In genomic region chrX:47156611-47157520, GRCh38 we compare ENCODE assay signal across 18 cellular contexts.
"Had no signal": no experiment of that assay in that cellular context is flagged by ENCODE, and none has a peak within 500 bp of the region (broad histone marks: within the 10 kb centered on the region; RNA-seq: fewer than 3 reads in every experiment).

No MANE protein-coding gene starts in this region.

- ATAC-seq: activated CD8-positive, alpha-beta T cell treated with anti-CD3 and anti-CD28 coated beads for 36 hours; activated T-helper 17 cell treated with anti-CD3 and anti-CD28 coated beads, Interleukin-2, amount 50 U/mL, for 72 hours; mucosa of descending colon; naive thymus-derived CD4-positive, alpha-beta T cell had no signal

- H3K4me1 Mint-ChIP-seq: activated CD4-positive, alpha-beta T cell treated with anti-CD3 and anti-CD28 coated beads, Interleukin-2, amount 10 ng/mL, durations not matched to agents 24 days and 14 days; activated T-helper 17 cell treated with anti-CD3 and anti-CD28 coated beads, Interleukin-2, amount 50 U/mL, for 72 hours had no signal

- H3K4me1 ChIP-seq: left ventricle myocardium inferior, parathyroid adenoma, vagina had no signal

- H3K27me3 Mint-ChIP-seq: activated B cell treated with CpG ODN at 0.5 μM for 24 hours; activated CD4-positive, alpha-beta T cell treated with anti-CD3 and anti-CD28 coated beads, Interleukin-2, amount 10 ng/mL, durations not matched to agents 24 days and 14 days; activated CD8-positive, alpha-beta T cell treated with anti-CD3 and anti-CD28 coated beads for 36 hours; activated naive CD8-positive, alpha-beta T cell treated with anti-CD3 and anti-CD28 coated beads, Interleukin-2, amount 10 ng/mL, durations not matched to agents 7 days and 5 days; activated T-helper 17 cell treated with anti-CD3 and anti-CD28 coated beads, Interleukin-2, amount 50 U/mL, for 72 hours; naive thymus-derived CD4-positive, alpha-beta T cell; stimulated activated naive CD8-positive, alpha-beta T cell treated with anti-CD3 and anti-CD28 coated beads, Interleukin-15, Interleukin-2, amounts not matched to agents 100 ng/mL and 50 ng/mL, for 24 hours had no signal

- H3K27me3 ChIP-seq: vagina had no signal

- H3K9me3 Mint-ChIP-seq: activated B cell treated with CpG ODN at 0.5 μM for 24 hours; activated CD4-positive, alpha-beta T cell treated with anti-CD3 and anti-CD28 coated beads, Interleukin-2, amount 10 ng/mL, durations not matched to agents 24 days and 14 days; activated CD8-positive, alpha-beta T cell treated with anti-CD3 and anti-CD28 coated beads for 36 hours; activated naive CD8-positive, alpha-beta T cell treated with anti-CD3 and anti-CD28 coated beads, Interleukin-2, amount 10 ng/mL, durations not matched to agents 7 days and 5 days; activated T-helper 17 cell treated with anti-CD3 and anti-CD28 coated beads, Interleukin-2, amount 50 U/mL, for 72 hours; stimulated activated naive CD8-positive, alpha-beta T cell treated with anti-CD3 and anti-CD28 coated beads, Interleukin-15, Interleukin-2, amounts not matched to agents 100 ng/mL and 50 ng/mL, for 24 hours had no signal

- H3K27ac ChIP-seq: coronary artery, left ventricle myocardium inferior, parathyroid adenoma, vagina had no signal

- H3K4me3 ChIP-seq: coronary artery, left ventricle myocardium inferior, mucosa of descending colon, vagina had no signal

- H3K36me3 ChIP-seq: vagina had no signal

- H3K27ac Mint-ChIP-seq: activated B cell treated with CpG ODN at 0.5 μM for 24 hours; activated CD4-positive, alpha-beta T cell treated with anti-CD3 and anti-CD28 coated beads, Interleukin-2, amount 10 ng/mL, durations not matched to agents 24 days and 14 days; activated CD8-positive, alpha-beta T cell treated with anti-CD3 and anti-CD28 coated beads for 36 hours; activated naive CD8-positive, alpha-beta T cell treated with anti-CD3 and anti-CD28 coated beads, Interleukin-2, amount 10 ng/mL, durations not matched to agents 7 days and 5 days; activated T-helper 17 cell treated with anti-CD3 and anti-CD28 coated beads, Interleukin-2, amount 50 U/mL, for 72 hours; naive thymus-derived CD4-positive, alpha-beta T cell; stimulated activated naive CD8-positive, alpha-beta T cell treated with anti-CD3 and anti-CD28 coated beads, Interleukin-15, Interleukin-2, amounts not matched to agents 100 ng/mL and 50 ng/mL, for 24 hours had no signal

- H3K9me3 ChIP-seq: left ventricle myocardium inferior, mucosa of descending colon, vagina had no signal

- H3K4me3 Mint-ChIP-seq: activated B cell treated with CpG ODN at 0.5 μM for 24 hours; activated CD4-positive, alpha-beta T cell treated with anti-CD3 and anti-CD28 coated beads, Interleukin-2, amount 10 ng/mL, durations not matched to agents 24 days and 14 days; activated CD8-positive, alpha-beta T cell treated with anti-CD3 and anti-CD28 coated beads for 36 hours; activated naive CD8-positive, alpha-beta T cell treated with anti-CD3 and anti-CD28 coated beads, Interleukin-2, amount 10 ng/mL, durations not matched to agents 7 days and 5 days; activated T-helper 17 cell treated with anti-CD3 and anti-CD28 coated beads, Interleukin-2, amount 50 U/mL, for 72 hours; naive thymus-derived CD4-positive, alpha-beta T cell; stimulated activated naive CD8-positive, alpha-beta T cell treated with anti-CD3 and anti-CD28 coated beads, Interleukin-15, Interleukin-2, amounts not matched to agents 100 ng/mL and 50 ng/mL, for 24 hours had no signal

- DNase-seq: activated B cell treated with CpG ODN at 0.5 μM for 24 hours; activated CD4-positive, alpha-beta T cell treated with anti-CD3 and anti-CD28 coated beads, Interleukin-2, amount 10 ng/mL, durations not matched to agents 24 days and 14 days; activated CD8-positive, alpha-beta T cell treated with anti-CD3 and anti-CD28 coated beads for 36 hours; activated naive CD4-positive, alpha-beta T cell treated with Interleukin-2 at 50 U/mL for 16 hours; activated naive CD8-positive, alpha-beta T cell treated with anti-CD3 and anti-CD28 coated beads, Interleukin-2, amount 10 ng/mL, durations not matched to agents 7 days and 5 days; activated T-cell treated with anti-CD3 and anti-CD28 coated beads, Interleukin-2, amount 50 U/mL, for 1 hour; left ventricle myocardium inferior; mammary epithelial cell; mucosa of descending colon; naive thymus-derived CD4-positive, alpha-beta T cell; T-helper 1 cell; T-helper 9 cell; trophoblast cell had no signal
